10 cellular contexts compared by ENCODE assay signal in genomic region chr5:171312129-171312819, GRCh38. TPM values are rescaled to one million over a fixed set of nuclear protein-coding genes. Genes with fewer than 3 reads are reported as not detected.
A peak's percentile ranks its signal among the peaks of the same experiment; 100 is the strongest.
DNase-seq lines count a peak whose midpoint lies in the region; ATAC-seq, FAIRE-seq and TF ChIP-seq lines count a peak whose summit lies in the region.
"Had no signal": no experiment of that assay in that cellular context is flagged by ENCODE, and none has a peak within 500 bp of the region (broad histone marks: within the 10 kb centered on the region; RNA-seq: fewer than 3 reads in every experiment).

No MANE protein-coding gene starts in this region.

- CTCF ChIA-PET in K562 (lab: Yijun Ruan, JAX; ENCODE audit: low intra/inter-chr PET ratio), result no interaction called here

- H3K27ac ChIP-seq in left ventricle myocardium inferior (replicated peaks), result no peak overlapping the region
- no peak overlapping the region for H3K27ac ChIP-seq in K562 (ENCODE audit: extremely low read depth, low read depth, low read length)
- no peak overlapping the region for H3K27ac ChIP-seq in gastroesophageal sphincter
- H3K27ac ChIP-seq: pancreas had no signal

- H3K79me2 ChIP-seq in K562 (ENCODE audit: control insufficient read depth, insufficient read depth, low read length), result no peaks in the 10 kb centered on the region

- H3K9me3 Mint-ChIP-seq in naive B cell, result peaks cover 0 to 5% (median 2%) of the 10 kb centered on the region in 7 donors

- WGBS in K562 (ENCODE audit: insufficient coverage, low coverage, missing lambda C conversion rate), result 56% methylated on average over 45 of the region's 66 CpGs
- WGBS in gastroesophageal sphincter (ENCODE audit: low coverage in 1 of 2), 2 donors, result 0% methylated on average over 4 of the region's 66 CpGs; no CpG with 5 or more reads in 1 of the 2 donors

- in situ Hi-C loops in K562 (cut with MboI), result no loop called here

- intact Hi-C loops in left ventricle myocardium inferior (cut with micrococcal nuclease) (no loop called here), left ventricle myocardium superior (cut with micrococcal nuclease) (no loop called here), K562 (cut with micrococcal nuclease) (no loop called here)

- peak overlapping the region; percentile 51 for H3K4me3 ChIP-seq in left ventricle myocardium inferior
- no peak overlapping the region for H3K4me3 ChIP-seq in K562
- peak overlapping the region in 1 of 2 donors; percentile 30 for H3K4me3 ChIP-seq in gastroesophageal sphincter

- H3K4me2 ChIP-seq in K562 (ENCODE audit: insufficient read depth, low read length), result no peak overlapping the region

- no peaks in the 10 kb centered on the region for H3K36me3 ChIP-seq in left ventricle myocardium inferior
- H3K36me3 ChIP-seq in K562 (ENCODE audit: control insufficient read depth, insufficient read depth, low read length), result no peaks in the 10 kb centered on the region
- H3K36me3 ChIP-seq in gastroesophageal sphincter, result no peaks in the 10 kb centered on the region
- H3K36me3 ChIP-seq: pancreas had no signal

- no peak overlapping the region for H3K27ac Mint-ChIP-seq in naive B cell

- no peak for ATAC-seq in left ventricle myocardium superior
- ATAC-seq in K562, result no peak
- ATAC-seq in naive B cell (ENCODE audit: low read depth in 2 of 2), result no peak
- no peak for ATAC-seq in HG03354 (IDR thresholded peaks at IDR 0.05; ENCODE audit: poor library complexity, severe bottlenecking, unreplicated experiment)
- ATAC-seq in gastroesophageal sphincter, result no peak
- ATAC-seq: pancreas had no signal

- POLR2A ChIA-PET in K562 (lab: Yijun Ruan, JAX), result no interaction called here

- H4K20me1 ChIP-seq in K562 (replicated peaks; ENCODE audit: control insufficient read depth, insufficient read depth, low read length), result no peaks in the 10 kb centered on the region

- no peak overlapping the region for H2AFZ ChIP-seq in K562 (ENCODE audit: low read depth, low read length)

- TF ChIP-seq POLR2A in K562 (conservative IDR thresholded peaks at IDR 0.05) (no peak), gastroesophageal sphincter (IDR thresholded peaks at IDR 0.05) (no peak)

- no peaks in the 10 kb centered on the region for H3K9me1 ChIP-seq in K562 (ENCODE audit: control insufficient read depth, insufficient read depth, low read length)

- peaks cover 14 to 42% (median 40%) of the 10 kb centered on the region in 3 donors for H3K4me1 Mint-ChIP-seq in naive B cell

- TF ChIP-seq RAD21 in K562 (CRISPR knock-in tag; conservative IDR thresholded peaks at IDR 0.05 in 1 of 2, IDR thresholded peaks at IDR 0.05 in 1 of 2), result no peak

- peaks cover 100% of the 10 kb centered on the region for H3K27me3 ChIP-seq in left ventricle myocardium inferior (ENCODE audit: low read depth)
- peaks cover 7 to 44% of the 10 kb centered on the region in 2 experiments; a peak in 3 of 5 replicates for H3K27me3 ChIP-seq in K562 (ENCODE audit: control insufficient read depth in 2 of 2, insufficient read depth in 2 of 2, low read length in 2 of 2)
- peaks cover 100% of the 10 kb centered on the region for H3K27me3 ChIP-seq in gastroesophageal sphincter

- H3K9me3 ChIP-seq in left ventricle myocardium inferior (replicated peaks) (no peaks in the 10 kb centered on the region), K562 (replicated peaks; ENCODE audit: control insufficient read depth, insufficient read depth, low read depth, low read length) (no peaks in the 10 kb centered on the region), gastroesophageal sphincter (no peaks in the 10 kb centered on the region)
- H3K9me3 ChIP-seq: pancreas had no signal

- H3K4me1 ChIP-seq in left ventricle myocardium inferior, result peaks cover 73% of the 10 kb centered on the region
- H3K4me1 ChIP-seq in K562 (replicated peaks in 1 of 2; ENCODE audit: control insufficient read depth in 2 of 2, insufficient read depth in 2 of 2, low read length in 2 of 2), result peaks cover 0 to 12% of the 10 kb centered on the region in 2 experiments; a peak in 2 of 5 replicates
- H3K4me1 ChIP-seq in gastroesophageal sphincter, result peaks cover 0 to 93% (median 57%) of the 10 kb centered on the region in 3 donors

- TF ChIP-seq CTCF in left ventricle myocardium inferior (IDR thresholded peaks at IDR 0.05; ENCODE audit: borderline replicate concordance) (no peak), K562 (IDR thresholded peaks at IDR 0.05 in 2 of 3, conservative IDR thresholded peaks at IDR 0.05 in 1 of 3; ENCODE audit: insufficient read depth in 2 of 3, low read depth in 1 of 3, low read length in 3 of 3) (no peak), gastroesophageal sphincter (IDR thresholded peaks at IDR 0.05) (no peak)

- TF ChIP-seq EP300 in K562 (IDR thresholded peaks at IDR 0.05; ENCODE audit: low read length) (no peak), gastroesophageal sphincter (IDR thresholded peaks at IDR 0.05) (no peak)

- no peak for FAIRE-seq in K562 (lab: Jason Lieb, UNC)
- FAIRE-seq: pancreas had no signal

- H3K9ac ChIP-seq in K562 (ENCODE audit: insufficient read depth in 1 of 2, low read depth in 2 of 2, low read length in 2 of 2), result no peak overlapping the region

- H3K4me3 Mint-ChIP-seq in naive B cell, result peak overlapping the region; percentile 29 to 80 (median 76)

- peaks cover 41 to 81% (median 59%) of the 10 kb centered on the region in 3 donors for H3K27me3 Mint-ChIP-seq in naive B cell

- no TSS peak for BruUV-seq in K562 (replicated peaks; lab: Mats Ljungman, UMichigan)

- DNase-seq in left ventricle myocardium inferior (no peak), left ventricle myocardium superior (no peak), K562 (ENCODE audit: extremely low read depth in 1 of 4, low spot score in 3 of 4) (no peak), naive B cell (no peak), GM19240 (ENCODE audit: insufficient read length, low spot score) (no peak), NCI-H2029 (lab: John Stamatoyannopoulos, UW) (no peak)
- DNase-seq: NCI-H446 had no signal

- H3K36me3 Mint-ChIP-seq in naive B cell, result peaks cover 5 to 20% of the 10 kb centered on the region in 2 donors

TF ChIP-seq in K562, 482 proteins besides CTCF, POLR2A, EP300 and RAD21:
- TF ChIP-seq CREB1 (IDR thresholded peaks at IDR 0.05) (peak; percentile 85), CREB1 (CRISPR knock-in tag; IDR thresholded peaks at IDR 0.05) (peak; percentile 51; the same call in 1 of the 2 replicates), ATF3 (IDR thresholded peaks at IDR 0.05) (peak; percentile 21; the same call in 1 of the 2 replicates), ATF3 (CRISPR knock-in tag; conservative IDR thresholded peaks at IDR 0.05) (no peak), CREM (IDR thresholded peaks at IDR 0.05; ENCODE audit: low read depth) (peak; percentile 82), ATF1 (CRISPR knock-in tag; IDR thresholded peaks at IDR 0.05) (no peak), ATF1 (tag; IDR thresholded peaks at IDR 0.05) (peak; percentile 93), MEF2A (IDR thresholded peaks at IDR 0.05; ENCODE audit: control insufficient read depth, low read depth, low read length) (no peak)
- TF ChIP-seq, protein P1, sequence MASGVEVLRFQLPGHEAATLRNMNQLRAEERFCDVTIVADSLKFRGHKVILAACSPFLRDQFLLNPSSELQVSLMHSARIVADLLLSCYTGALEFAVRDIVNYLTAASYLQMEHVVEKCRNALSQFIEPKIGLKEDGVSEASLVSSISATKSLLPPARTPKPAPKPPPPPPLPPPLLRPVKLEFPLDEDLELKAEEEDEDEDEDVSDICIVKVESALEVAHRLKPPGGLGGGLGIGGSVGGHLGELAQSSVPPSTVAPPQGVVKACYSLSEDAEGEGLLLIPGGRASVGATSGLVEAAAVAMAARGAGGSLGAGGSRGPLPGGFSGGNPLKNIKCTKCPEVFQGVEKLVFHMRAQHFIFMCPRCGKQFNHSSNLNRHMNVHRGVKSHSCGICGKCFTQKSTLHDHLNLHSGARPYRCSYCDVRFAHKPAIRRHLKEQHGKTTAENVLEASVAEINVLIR (CRISPR knock-in tag; IDR thresholded peaks at IDR 0.05), result peak; percentile 33; the same call in 1 of the 2 replicates

RNA-seq across cellular contexts. Expression of gene TLX3, which starts 3.2 kb away (rescaled TPM):
- not detected for total RNA-seq in left ventricle myocardium inferior
- total RNA-seq in left ventricle myocardium superior, result not detected
- total RNA-seq in K562 (2011; cell fraction: chromatin; rRNA removed; ENCODE audit: low replicate concordance), result not detected in 2 replicates
- not detected in 2 replicates for total RNA-seq in K562 (2011; cell fraction: nucleolus; rRNA removed)
- not detected in 2 replicates for total RNA-seq in K562 (2011; cell fraction: nucleoplasm; rRNA removed)
- total RNA-seq in K562 (2014; rRNA removed), result not detected in 2 replicates
- total RNA-seq in K562 (2014; rRNA removed; fragmentation: Illumina TruSeq; extraction: Trizol), result not detected in 2 replicates
- total RNA-seq in K562 (2015; rRNA removed; fragmentation: Illumina TruSeq; extraction: Trizol), result not detected in 2 replicates
- not detected in 2 replicates for total RNA-seq in K562 (2021)
- polyA plus RNA-seq in K562 (2011; rRNA removed), result not detected in 2 replicates
- polyA plus RNA-seq in K562 (2011; cell fraction: cytosol; rRNA removed), result not detected in 2 replicates
- polyA plus RNA-seq in K562 (2011; cell fraction: nucleus; rRNA removed), result not detected in 2 replicates
- polyA plus RNA-seq in K562 (2012), result not detected in 2 replicates
- polyA plus RNA-seq in K562 (2014; fragmentation: Illumina TruSeq; extraction: Trizol), result not detected in 2 replicates
- not detected for polyA plus RNA-seq in K562 (2014; fragmentation: Nextera tagmentation; extraction: Ambion mirVana)
- polyA plus RNA-seq in K562 (2014; rRNA removed), result not detected in 2 replicates
- not detected in 2 replicates for polyA minus RNA-seq in K562 (2011; rRNA and poly(A)+ RNA removed)
- not detected in 2 replicates for polyA minus RNA-seq in K562 (2011; cell fraction: cytosol; rRNA and poly(A)+ RNA removed)
- not detected in 2 replicates for polyA minus RNA-seq in K562 (2011; cell fraction: nucleus; rRNA and poly(A)+ RNA removed)
- polyA plus RNA-seq in naive B cell (ENCODE audit: low read depth in 6 of 6), result not detected
- total RNA-seq in gastroesophageal sphincter, result not detected
- total RNA-seq: pancreas had no signal
- polyA plus RNA-seq: pancreas had no signal
